ENCODE assay signal across 25 cellular contexts in the genomic region with DNA sequence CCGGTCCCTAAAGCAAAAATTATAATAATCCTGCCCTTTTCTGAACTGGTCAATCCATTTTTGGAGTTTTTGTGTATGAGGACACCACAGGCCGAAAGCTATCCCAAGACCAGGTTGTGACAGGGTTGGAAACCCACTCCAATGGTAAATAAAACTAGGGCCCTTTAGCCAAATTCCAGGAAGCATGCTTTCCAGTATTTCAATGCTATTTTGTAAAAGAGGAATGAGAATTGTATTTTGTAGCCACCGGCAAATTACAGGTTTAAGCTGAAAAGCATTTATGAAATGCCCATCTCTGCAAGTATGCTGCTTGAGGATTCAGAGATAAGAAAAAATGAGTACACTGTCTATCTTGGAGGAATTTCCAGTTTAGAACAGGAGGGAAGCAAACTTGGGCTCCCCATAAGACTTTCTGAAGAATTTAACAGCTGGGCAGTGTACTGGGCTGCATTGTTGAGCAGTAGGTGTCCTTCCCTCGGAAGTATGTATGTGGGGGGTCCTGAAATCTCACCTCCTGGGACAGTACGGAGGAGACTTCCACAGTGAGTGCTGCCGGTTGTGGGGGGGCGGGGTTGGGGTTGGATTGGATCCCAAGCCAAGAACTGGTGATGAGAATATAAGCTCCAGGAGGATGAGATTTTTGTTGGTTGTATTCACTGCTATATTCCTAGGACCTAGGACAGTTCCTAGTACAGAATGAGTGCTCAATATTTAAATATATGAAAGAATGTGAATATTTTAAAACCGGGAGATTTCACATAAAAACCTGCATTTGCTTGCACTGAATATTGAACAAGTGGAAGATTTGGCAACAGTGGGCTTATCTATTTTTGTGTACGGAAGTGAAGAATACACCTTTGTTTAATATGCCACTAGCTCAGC.
"Had no signal": no experiment of that assay in that cellular context is flagged by ENCODE, and none has a peak within 500 bp of the region (broad histone marks: within the 10 kb centered on the region; RNA-seq: fewer than 3 reads in every experiment).

No MANE protein-coding gene starts in this region.

- H3K4me1 Mint-ChIP-seq: mesothelial cell of epicardium, natural killer cell, nephron progenitor cell had no signal

- H3K27me3 Mint-ChIP-seq: naive B cell; progenitor cell of endocrine pancreas; stimulated activated naive B cell treated with anti-CD40 and anti-IgM and Interleukin-4, amounts not matched to agents 10 μg/mL and 1 μg/mL and 100 μg/mL, for 72 hours had no signal

- H3K4me1 ChIP-seq: left ventricle myocardium inferior, right atrium auricular region, stomach, testis, thyroid gland, transverse colon, upper lobe of right lung had no signal

- H3K4me3 ChIP-seq: left ventricle myocardium inferior, lung, ovary, right atrium auricular region, skin epidermis, stomach, testis, thyroid gland, transverse colon, upper lobe of right lung had no signal

- H3K27ac Mint-ChIP-seq: mesothelial cell of epicardium; natural killer cell; nephron progenitor cell; progenitor cell of endocrine pancreas; stimulated activated naive B cell treated with anti-CD40 and anti-IgM and Interleukin-4, amounts not matched to agents 10 μg/mL and 1 μg/mL and 100 μg/mL, for 72 hours had no signal

- H3K36me3 Mint-ChIP-seq: mesothelial cell of epicardium, natural killer cell had no signal

- H3K4me3 Mint-ChIP-seq: mesothelial cell of epicardium; naive B cell; natural killer cell; nephron progenitor cell; stimulated activated naive B cell treated with anti-CD40 and anti-IgM and Interleukin-4, amounts not matched to agents 10 μg/mL and 1 μg/mL and 100 μg/mL, for 72 hours had no signal

- H3K36me3 ChIP-seq: ovary, right atrium auricular region, stomach, thyroid gland, transverse colon, upper lobe of right lung had no signal

- ATAC-seq: natural killer cell; sciatic nerve; stimulated activated naive B cell treated with anti-CD40 and anti-IgM and Interleukin-4, amounts not matched to agents 10 μg/mL and 1 μg/mL and 100 μg/mL, for 72 hours; stimulated activated naive CD8-positive, alpha-beta T cell treated with anti-CD3 and anti-CD28 coated beads, Interleukin-15, Interleukin-2, amounts not matched to agents 100 U/mL and 50 U/mL, for 24 hours; upper lobe of right lung had no signal

- H3K27me3 ChIP-seq: ovary, right atrium auricular region, stomach, testis, thyroid gland, transverse colon, upper lobe of right lung had no signal

- DNase-seq: hypothalamus; islet precursor cell; left ventricle myocardium inferior; mesendoderm; naive B cell; natural killer cell; nephron progenitor cell; ovary; stimulated activated CD4-positive, alpha-beta T cell treated with anti-CD3 and anti-CD28 coated beads, Interleukin-12 subunit alpha, Interleukin-12 subunit beta, amount 100 ng/mL, for 4 hours; stimulated activated CD4-positive, alpha-beta T cell treated with anti-CD3 and anti-CD28 coated beads, Interleukin-15, amount 100 ng/mL, for 24 hours; stimulated activated CD4-positive, alpha-beta T cell treated with anti-CD3 and anti-CD28 coated beads, Interleukin-2, amount 100 ng/mL, for 24 hours; stimulated activated CD4-positive, alpha-beta T cell treated with anti-CD3 and anti-CD28 coated beads, Interleukin-4, amount 100 ng/mL, for 1 hour; stimulated activated naive B cell treated with anti-CD40 and anti-IgM and Interleukin-4, amounts not matched to agents 10 μg/mL and 1 μg/mL and 100 μg/mL, for 72 hours; stimulated activated naive CD8-positive, alpha-beta T cell treated with anti-CD3 and anti-CD28 coated beads, Interleukin-15, Interleukin-2, amounts not matched to agents 100 U/mL and 50 U/mL, for 24 hours; stomach; testis; thyroid gland; transverse colon; upper lobe of right lung had no signal

- H3K9me3 ChIP-seq: ovary, right atrium auricular region, stomach, testis, thyroid gland, transverse colon, upper lobe of right lung had no signal

- H3K9me3 Mint-ChIP-seq: nephron progenitor cell had no signal

- H3K27ac ChIP-seq: left ventricle myocardium inferior, ovary, right atrium auricular region, skin epidermis, stomach, testis, thyroid gland, transverse colon, upper lobe of right lung had no signal
